Comparison of ENCODE assay signal across 1 cellular context in genomic region chr19:41887711-41888382, GRCh38.
TF ChIP-seq lines count a peak whose summit lies in the region.

No MANE protein-coding gene starts in this region.

TF ChIP-seq in HepG2, 621 proteins besides CTCF, POLR2A, EP300 and RAD21 (continued from another document and continues in another):
- TF ChIP-seq, protein P1, sequence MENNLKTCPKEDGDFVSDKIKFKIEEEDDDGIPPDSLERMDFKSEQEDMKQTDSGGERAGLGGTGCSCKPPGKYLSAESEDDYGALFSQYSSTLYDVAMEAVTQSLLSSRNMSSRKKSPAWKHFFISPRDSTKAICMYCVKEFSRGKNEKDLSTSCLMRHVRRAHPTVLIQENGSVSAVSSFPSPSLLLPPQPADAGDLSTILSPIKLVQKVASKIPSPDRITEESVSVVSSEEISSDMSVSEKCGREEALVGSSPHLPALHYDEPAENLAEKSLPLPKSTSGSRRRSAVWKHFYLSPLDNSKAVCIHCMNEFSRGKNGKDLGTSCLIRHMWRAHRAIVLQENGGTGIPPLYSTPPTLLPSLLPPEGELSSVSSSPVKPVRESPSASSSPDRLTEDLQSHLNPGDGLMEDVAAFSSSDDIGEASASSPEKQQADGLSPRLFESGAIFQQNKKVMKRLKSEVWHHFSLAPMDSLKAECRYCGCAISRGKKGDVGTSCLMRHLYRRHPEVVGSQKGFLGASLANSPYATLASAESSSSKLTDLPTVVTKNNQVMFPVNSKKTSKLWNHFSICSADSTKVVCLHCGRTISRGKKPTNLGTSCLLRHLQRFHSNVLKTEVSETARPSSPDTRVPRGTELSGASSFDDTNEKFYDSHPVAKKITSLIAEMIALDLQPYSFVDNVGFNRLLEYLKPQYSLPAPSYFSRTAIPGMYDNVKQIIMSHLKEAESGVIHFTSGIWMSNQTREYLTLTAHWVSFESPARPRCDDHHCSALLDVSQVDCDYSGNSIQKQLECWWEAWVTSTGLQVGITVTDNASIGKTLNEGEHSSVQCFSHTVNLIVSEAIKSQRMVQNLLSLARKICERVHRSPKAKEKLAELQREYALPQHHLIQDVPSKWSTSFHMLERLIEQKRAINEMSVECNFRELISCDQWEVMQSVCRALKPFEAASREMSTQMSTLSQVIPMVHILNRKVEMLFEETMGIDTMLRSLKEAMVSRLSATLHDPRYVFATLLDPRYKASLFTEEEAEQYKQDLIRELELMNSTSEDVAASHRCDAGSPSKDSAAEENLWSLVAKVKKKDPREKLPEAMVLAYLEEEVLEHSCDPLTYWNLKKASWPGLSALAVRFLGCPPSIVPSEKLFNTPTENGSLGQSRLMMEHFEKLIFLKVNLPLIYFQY (CRISPR knock-in tag; IDR thresholded peaks at IDR 0.05; ENCODE audit: borderline replicate concordance), result peak; percentile 75; the same call in 1 of the 2 replicates
- TF ChIP-seq, protein P2, sequence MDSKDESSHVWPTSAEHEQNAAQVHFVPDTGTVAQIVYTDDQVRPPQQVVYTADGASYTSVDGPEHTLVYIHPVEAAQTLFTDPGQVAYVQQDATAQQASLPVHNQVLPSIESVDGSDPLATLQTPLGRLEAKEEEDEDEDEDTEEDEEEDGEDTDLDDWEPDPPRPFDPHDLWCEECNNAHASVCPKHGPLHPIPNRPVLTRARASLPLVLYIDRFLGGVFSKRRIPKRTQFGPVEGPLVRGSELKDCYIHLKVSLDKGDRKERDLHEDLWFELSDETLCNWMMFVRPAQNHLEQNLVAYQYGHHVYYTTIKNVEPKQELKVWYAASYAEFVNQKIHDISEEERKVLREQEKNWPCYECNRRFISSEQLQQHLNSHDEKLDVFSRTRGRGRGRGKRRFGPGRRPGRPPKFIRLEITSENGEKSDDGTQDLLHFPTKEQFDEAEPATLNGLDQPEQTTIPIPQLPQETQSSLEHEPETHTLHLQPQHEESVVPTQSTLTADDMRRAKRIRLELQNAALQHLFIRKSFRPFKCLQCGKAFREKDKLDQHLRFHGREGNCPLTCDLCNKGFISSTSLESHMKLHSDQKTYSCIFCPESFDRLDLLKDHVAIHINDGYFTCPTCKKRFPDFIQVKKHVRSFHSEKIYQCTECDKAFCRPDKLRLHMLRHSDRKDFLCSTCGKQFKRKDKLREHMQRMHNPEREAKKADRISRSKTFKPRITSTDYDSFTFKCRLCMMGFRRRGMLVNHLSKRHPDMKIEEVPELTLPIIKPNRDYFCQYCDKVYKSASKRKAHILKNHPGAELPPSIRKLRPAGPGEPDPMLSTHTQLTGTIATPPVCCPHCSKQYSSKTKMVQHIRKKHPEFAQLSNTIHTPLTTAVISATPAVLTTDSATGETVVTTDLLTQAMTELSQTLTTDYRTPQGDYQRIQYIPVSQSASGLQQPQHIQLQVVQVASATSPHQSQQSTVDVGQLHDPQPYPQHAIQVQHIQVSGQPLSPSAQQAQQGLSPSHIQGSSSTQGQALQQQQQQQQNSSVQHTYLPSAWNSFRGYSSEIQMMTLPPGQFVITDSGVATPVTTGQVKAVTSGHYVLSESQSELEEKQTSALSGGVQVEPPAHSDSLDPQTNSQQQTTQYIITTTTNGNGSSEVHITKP (CRISPR knock-in tag; IDR thresholded peaks at IDR 0.05; ENCODE audit: low read depth), result peak; percentile 73; the same call in 1 of the 2 replicates
- TF ChIP-seq KMT2B (CRISPR knock-in tag; IDR thresholded peaks at IDR 0.05) (no peak), ZNF451 (CRISPR knock-in tag; IDR thresholded peaks at IDR 0.05) (0 out of 2 replicates have a peak, but pooled peaks have one; percentile 50), ZNF274 (CRISPR knock-in tag; IDR thresholded peaks at IDR 0.05) (peak; percentile 27; the same call in 1 of the 2 replicates), SALL1 (CRISPR knock-in tag; IDR thresholded peaks at IDR 0.05) (peak; percentile 59; the same call in 1 of the 2 replicates), ZNF749 (CRISPR knock-in tag; IDR thresholded peaks at IDR 0.05; ENCODE audit: borderline replicate concordance) (no peak; the same call in 1 of the 2 replicates), FOXC1 (CRISPR knock-in tag; IDR thresholded peaks at IDR 0.05; ENCODE audit: borderline replicate concordance) (no peak), ZNF558 (CRISPR knock-in tag; IDR thresholded peaks at IDR 0.05; ENCODE audit: borderline replicate concordance) (no peak), YEATS2 (CRISPR knock-in tag; IDR thresholded peaks at IDR 0.05; ENCODE audit: borderline replicate concordance) (peak; percentile 51; the same call in 1 of the 2 replicates), KDM5A (IDR thresholded peaks at IDR 0.05; ENCODE audit: borderline replicate concordance, low read length) (no peak), CSRNP2 (CRISPR knock-in tag; conservative IDR thresholded peaks at IDR 0.05; ENCODE audit: low read depth) (no peak), NONO (IDR thresholded peaks at IDR 0.05) (no peak), NONO (CRISPR knock-in tag; conservative IDR thresholded peaks at IDR 0.05) (peak; percentile 86), MTA3 (CRISPR knock-in tag; IDR thresholded peaks at IDR 0.05) (no peak), NKX3-1 (CRISPR knock-in tag; IDR thresholded peaks at IDR 0.05) (no peak), ZNF766 (CRISPR knock-in tag; IDR thresholded peaks at IDR 0.05; ENCODE audit: borderline replicate concordance) (no peak), MAFK (conservative IDR thresholded peaks at IDR 0.05 in 1 of 2, IDR thresholded peaks at IDR 0.05 in 1 of 2; ENCODE audit: low read length in 2 of 2) (no peak), CENPX (CRISPR knock-in tag; IDR thresholded peaks at IDR 0.05) (no peak), WIZ (CRISPR knock-in tag; IDR thresholded peaks at IDR 0.05) (no peak), ZNF678 (CRISPR knock-in tag; IDR thresholded peaks at IDR 0.05) (no peak), ZNF570 (CRISPR knock-in tag; IDR thresholded peaks at IDR 0.05; ENCODE audit: borderline replicate concordance) (no peak), HNRNPK (IDR thresholded peaks at IDR 0.05; ENCODE audit: low read depth, low read length, poor library complexity, severe bottlenecking) (no peak), ZNF20 (CRISPR knock-in tag; IDR thresholded peaks at IDR 0.05) (no peak), ZNF737 (CRISPR knock-in tag; IDR thresholded peaks at IDR 0.05; ENCODE audit: borderline replicate concordance) (no peak), KDM6A (CRISPR knock-in tag; IDR thresholded peaks at IDR 0.05; ENCODE audit: low read depth) (no peak), STAT5B (CRISPR knock-in tag; IDR thresholded peaks at IDR 0.05) (no peak), ZNF674 (CRISPR knock-in tag; IDR thresholded peaks at IDR 0.05; ENCODE audit: low read depth) (no peak), MBNL3 (CRISPR knock-in tag; conservative IDR thresholded peaks at IDR 0.05) (no peak), E2F1 (CRISPR knock-in tag; IDR thresholded peaks at IDR 0.05) (no peak), REPIN1 (CRISPR knock-in tag; IDR thresholded peaks at IDR 0.05; ENCODE audit: borderline replicate concordance, low read depth) (peak; percentile 79; the same call in 1 of the 2 replicates), RFX1 (IDR thresholded peaks at IDR 0.05) (no peak), CSRNP1 (CRISPR knock-in tag; IDR thresholded peaks at IDR 0.05) (peak; percentile 83; the same call in 1 of the 2 replicates), RFX5 (IDR thresholded peaks at IDR 0.05; ENCODE audit: low read depth, low read length) (no peak), ZNF136 (CRISPR knock-in tag; IDR thresholded peaks at IDR 0.05; ENCODE audit: low read depth) (0 out of 2 replicates have a peak, but pooled peaks have one; percentile 79), ZSCAN25 (CRISPR knock-in tag; IDR thresholded peaks at IDR 0.05) (peak; percentile 94), ATM (IDR thresholded peaks at IDR 0.05; ENCODE audit: borderline replicate concordance) (no peak), MXI1 (IDR thresholded peaks at IDR 0.05; ENCODE audit: borderline replicate concordance, low read depth, low read length) (peak; percentile 68; the same call in 1 of the 3 replicates), SSRP1 (CRISPR knock-in tag; IDR thresholded peaks at IDR 0.05) (0 out of 2 replicates have a peak, but pooled peaks have one; percentile 26), ZNF224 (CRISPR knock-in tag; IDR thresholded peaks at IDR 0.05) (no peak), PPARG (CRISPR knock-in tag; conservative IDR thresholded peaks at IDR 0.05) (peak; percentile 59; the same call in 1 of the 2 replicates), SETDB1 (CRISPR knock-in tag; IDR thresholded peaks at IDR 0.05; ENCODE audit: borderline replicate concordance) (no peak), FOSL1 (CRISPR knock-in tag; IDR thresholded peaks at IDR 0.05; ENCODE audit: borderline replicate concordance) (peak; percentile 68; the same call in 1 of the 2 replicates), NR2F2 (IDR thresholded peaks at IDR 0.05; ENCODE audit: borderline replicate concordance, low read depth) (no peak), ELF3 (CRISPR knock-in tag; IDR thresholded peaks at IDR 0.05) (peak; percentile 55; the same call in 1 of the 2 replicates), ZFP37 (CRISPR knock-in tag; IDR thresholded peaks at IDR 0.05; ENCODE audit: borderline replicate concordance) (no peak), UBTF (CRISPR knock-in tag; IDR thresholded peaks at IDR 0.05) (peak; percentile 70)
- TF ChIP-seq, protein P3, sequence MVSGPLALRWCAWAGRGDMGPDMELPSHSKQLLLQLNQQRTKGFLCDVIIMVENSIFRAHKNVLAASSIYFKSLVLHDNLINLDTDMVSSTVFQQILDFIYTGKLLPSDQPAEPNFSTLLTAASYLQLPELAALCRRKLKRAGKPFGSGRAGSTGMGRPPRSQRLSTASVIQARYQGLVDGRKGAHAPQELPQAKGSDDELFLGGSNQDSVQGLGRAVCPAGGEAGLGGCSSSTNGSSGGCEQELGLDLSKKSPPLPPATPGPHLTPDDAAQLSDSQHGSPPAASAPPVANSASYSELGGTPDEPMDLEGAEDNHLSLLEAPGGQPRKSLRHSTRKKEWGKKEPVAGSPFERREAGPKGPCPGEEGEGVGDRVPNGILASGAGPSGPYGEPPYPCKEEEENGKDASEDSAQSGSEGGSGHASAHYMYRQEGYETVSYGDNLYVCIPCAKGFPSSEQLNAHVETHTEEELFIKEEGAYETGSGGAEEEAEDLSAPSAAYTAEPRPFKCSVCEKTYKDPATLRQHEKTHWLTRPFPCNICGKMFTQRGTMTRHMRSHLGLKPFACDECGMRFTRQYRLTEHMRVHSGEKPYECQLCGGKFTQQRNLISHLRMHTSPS (CRISPR knock-in tag; IDR thresholded peaks at IDR 0.05; ENCODE audit: low read depth), result no peak
- TF ChIP-seq, protein P4, sequence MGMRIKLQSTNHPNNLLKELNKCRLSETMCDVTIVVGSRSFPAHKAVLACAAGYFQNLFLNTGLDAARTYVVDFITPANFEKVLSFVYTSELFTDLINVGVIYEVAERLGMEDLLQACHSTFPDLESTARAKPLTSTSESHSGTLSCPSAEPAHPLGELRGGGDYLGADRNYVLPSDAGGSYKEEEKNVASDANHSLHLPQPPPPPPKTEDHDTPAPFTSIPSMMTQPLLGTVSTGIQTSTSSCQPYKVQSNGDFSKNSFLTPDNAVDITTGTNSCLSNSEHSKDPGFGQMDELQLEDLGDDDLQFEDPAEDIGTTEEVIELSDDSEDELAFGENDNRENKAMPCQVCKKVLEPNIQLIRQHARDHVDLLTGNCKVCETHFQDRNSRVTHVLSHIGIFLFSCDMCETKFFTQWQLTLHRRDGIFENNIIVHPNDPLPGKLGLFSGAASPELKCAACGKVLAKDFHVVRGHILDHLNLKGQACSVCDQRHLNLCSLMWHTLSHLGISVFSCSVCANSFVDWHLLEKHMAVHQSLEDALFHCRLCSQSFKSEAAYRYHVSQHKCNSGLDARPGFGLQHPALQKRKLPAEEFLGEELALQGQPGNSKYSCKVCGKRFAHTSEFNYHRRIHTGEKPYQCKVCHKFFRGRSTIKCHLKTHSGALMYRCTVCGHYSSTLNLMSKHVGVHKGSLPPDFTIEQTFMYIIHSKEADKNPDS (CRISPR knock-in tag; IDR thresholded peaks at IDR 0.05), result no peak
